In genomic region chr22:25659413-25659812, GRCh38 we compare ENCODE assay signal across 23 cellular contexts.
"Had no signal": no experiment of that assay in that cellular context is flagged by ENCODE, and none has a peak within 500 bp of the region (broad histone marks: within the 10 kb centered on the region; RNA-seq: fewer than 3 reads in every experiment).

No MANE protein-coding gene starts in this region.

- H3K27ac Mint-ChIP-seq: immature natural killer cell; naive thymus-derived CD4-positive, alpha-beta T cell; natural killer cell treated with Interleukin-12 subunit alpha and Interleukin-12 subunit beta and Interleukin-15 and Interleukin-18, amount 100 ng/mL, for 72 hours; progenitor cell of endocrine pancreas; stimulated activated naive CD8-positive, alpha-beta T cell treated with anti-CD3 and anti-CD28 coated beads, Interleukin-15, Interleukin-2, amounts not matched to agents 100 ng/mL and 50 ng/mL, for 24 hours had no signal

- ATAC-seq: mucosa of descending colon; naive thymus-derived CD4-positive, alpha-beta T cell; natural killer cell treated with Interleukin-12 subunit alpha and Interleukin-12 subunit beta and Interleukin-15 and Interleukin-18, amount 100 ng/mL, for 72 hours; sciatic nerve had no signal

- H3K36me3 Mint-ChIP-seq: immature natural killer cell; natural killer cell treated with Interleukin-12 subunit alpha and Interleukin-12 subunit beta and Interleukin-15 and Interleukin-18, amount 100 ng/mL, for 72 hours had no signal

- H3K4me3 ChIP-seq: left ventricle myocardium inferior, mucosa of descending colon, ovary, right atrium auricular region, skin epidermis, transverse colon, upper lobe of left lung, vagina had no signal

- H3K4me1 Mint-ChIP-seq: immature natural killer cell had no signal

- H3K27me3 ChIP-seq: ovary, right atrium auricular region, transverse colon, upper lobe of left lung, vagina had no signal

- DNase-seq: hypothalamus; immature natural killer cell; left ventricle myocardium inferior; midbrain; mucosa of descending colon; naive thymus-derived CD4-positive, alpha-beta T cell; stimulated activated CD4-positive, alpha-beta T cell treated with anti-CD3 and anti-CD28 coated beads, Interleukin-12 subunit alpha, Interleukin-12 subunit beta, amount 100 ng/mL, for 4 hours; stimulated activated CD4-positive, alpha-beta T cell treated with anti-CD3 and anti-CD28 coated beads, Interleukin-15, amount 100 ng/mL, for 24 hours; stimulated activated CD4-positive, alpha-beta T cell treated with anti-CD3 and anti-CD28 coated beads, Interleukin-2, amount 100 ng/mL, for 24 hours; stimulated activated CD4-positive, alpha-beta T cell treated with anti-CD3 and anti-CD28 coated beads, Interleukin-4, amount 100 ng/mL, for 1 hour; stimulated activated naive CD4-positive, alpha-beta T cell; substantia nigra; transverse colon; upper lobe of left lung had no signal

- H3K27ac ChIP-seq: left ventricle myocardium inferior, ovary, right atrium auricular region, skin epidermis, transverse colon, upper lobe of left lung, vagina had no signal

- H3K9me3 Mint-ChIP-seq: immature natural killer cell; memory B cell; natural killer cell treated with Interleukin-12 subunit alpha and Interleukin-12 subunit beta and Interleukin-15 and Interleukin-18, amount 100 ng/mL, for 72 hours; stimulated activated naive CD8-positive, alpha-beta T cell treated with anti-CD3 and anti-CD28 coated beads, Interleukin-15, Interleukin-2, amounts not matched to agents 100 ng/mL and 50 ng/mL, for 24 hours had no signal

- H3K27me3 Mint-ChIP-seq: memory B cell; progenitor cell of endocrine pancreas; stimulated activated naive CD8-positive, alpha-beta T cell treated with anti-CD3 and anti-CD28 coated beads, Interleukin-15, Interleukin-2, amounts not matched to agents 100 ng/mL and 50 ng/mL, for 24 hours had no signal

- H3K4me3 Mint-ChIP-seq: immature natural killer cell; memory B cell; naive thymus-derived CD4-positive, alpha-beta T cell; natural killer cell treated with Interleukin-12 subunit alpha and Interleukin-12 subunit beta and Interleukin-15 and Interleukin-18, amount 100 ng/mL, for 72 hours; stimulated activated naive CD8-positive, alpha-beta T cell treated with anti-CD3 and anti-CD28 coated beads, Interleukin-15, Interleukin-2, amounts not matched to agents 100 ng/mL and 50 ng/mL, for 24 hours had no signal
